1 cellular context compared by ENCODE assay signal in the genomic region with DNA sequence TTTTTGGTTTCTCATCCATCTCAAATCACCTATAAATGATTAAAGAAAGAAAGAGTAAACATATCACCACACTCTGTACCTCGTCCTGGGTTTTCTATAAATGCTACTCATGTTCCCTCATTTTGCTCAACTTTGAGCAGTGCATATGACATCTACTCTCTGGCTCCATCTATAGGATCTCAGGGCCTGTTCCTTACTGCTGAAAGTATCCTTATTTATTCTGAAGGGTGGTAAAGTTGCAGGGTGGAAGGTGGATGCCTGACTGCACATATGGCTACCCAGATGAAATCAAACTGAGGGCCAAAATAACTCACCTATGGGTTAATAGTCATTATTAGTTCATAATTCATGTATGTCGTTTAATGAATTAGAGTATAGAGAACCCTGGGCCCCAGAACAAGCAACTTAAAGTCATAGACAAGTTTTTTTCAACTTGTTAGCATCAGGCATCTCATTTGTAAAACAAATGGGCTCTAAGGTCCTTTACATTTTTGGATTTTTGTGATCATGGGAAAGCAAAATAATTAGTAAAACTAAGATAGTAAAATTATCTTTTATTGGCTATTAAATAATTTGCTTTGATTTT.
TF ChIP-seq lines count a peak whose summit lies in the region.

No MANE protein-coding gene starts in this region.

TF ChIP-seq in GM23338, 12 proteins besides CTCF, POLR2A, EP300 and RAD21 (continued from another document):
- TF ChIP-seq, protein P1, sequence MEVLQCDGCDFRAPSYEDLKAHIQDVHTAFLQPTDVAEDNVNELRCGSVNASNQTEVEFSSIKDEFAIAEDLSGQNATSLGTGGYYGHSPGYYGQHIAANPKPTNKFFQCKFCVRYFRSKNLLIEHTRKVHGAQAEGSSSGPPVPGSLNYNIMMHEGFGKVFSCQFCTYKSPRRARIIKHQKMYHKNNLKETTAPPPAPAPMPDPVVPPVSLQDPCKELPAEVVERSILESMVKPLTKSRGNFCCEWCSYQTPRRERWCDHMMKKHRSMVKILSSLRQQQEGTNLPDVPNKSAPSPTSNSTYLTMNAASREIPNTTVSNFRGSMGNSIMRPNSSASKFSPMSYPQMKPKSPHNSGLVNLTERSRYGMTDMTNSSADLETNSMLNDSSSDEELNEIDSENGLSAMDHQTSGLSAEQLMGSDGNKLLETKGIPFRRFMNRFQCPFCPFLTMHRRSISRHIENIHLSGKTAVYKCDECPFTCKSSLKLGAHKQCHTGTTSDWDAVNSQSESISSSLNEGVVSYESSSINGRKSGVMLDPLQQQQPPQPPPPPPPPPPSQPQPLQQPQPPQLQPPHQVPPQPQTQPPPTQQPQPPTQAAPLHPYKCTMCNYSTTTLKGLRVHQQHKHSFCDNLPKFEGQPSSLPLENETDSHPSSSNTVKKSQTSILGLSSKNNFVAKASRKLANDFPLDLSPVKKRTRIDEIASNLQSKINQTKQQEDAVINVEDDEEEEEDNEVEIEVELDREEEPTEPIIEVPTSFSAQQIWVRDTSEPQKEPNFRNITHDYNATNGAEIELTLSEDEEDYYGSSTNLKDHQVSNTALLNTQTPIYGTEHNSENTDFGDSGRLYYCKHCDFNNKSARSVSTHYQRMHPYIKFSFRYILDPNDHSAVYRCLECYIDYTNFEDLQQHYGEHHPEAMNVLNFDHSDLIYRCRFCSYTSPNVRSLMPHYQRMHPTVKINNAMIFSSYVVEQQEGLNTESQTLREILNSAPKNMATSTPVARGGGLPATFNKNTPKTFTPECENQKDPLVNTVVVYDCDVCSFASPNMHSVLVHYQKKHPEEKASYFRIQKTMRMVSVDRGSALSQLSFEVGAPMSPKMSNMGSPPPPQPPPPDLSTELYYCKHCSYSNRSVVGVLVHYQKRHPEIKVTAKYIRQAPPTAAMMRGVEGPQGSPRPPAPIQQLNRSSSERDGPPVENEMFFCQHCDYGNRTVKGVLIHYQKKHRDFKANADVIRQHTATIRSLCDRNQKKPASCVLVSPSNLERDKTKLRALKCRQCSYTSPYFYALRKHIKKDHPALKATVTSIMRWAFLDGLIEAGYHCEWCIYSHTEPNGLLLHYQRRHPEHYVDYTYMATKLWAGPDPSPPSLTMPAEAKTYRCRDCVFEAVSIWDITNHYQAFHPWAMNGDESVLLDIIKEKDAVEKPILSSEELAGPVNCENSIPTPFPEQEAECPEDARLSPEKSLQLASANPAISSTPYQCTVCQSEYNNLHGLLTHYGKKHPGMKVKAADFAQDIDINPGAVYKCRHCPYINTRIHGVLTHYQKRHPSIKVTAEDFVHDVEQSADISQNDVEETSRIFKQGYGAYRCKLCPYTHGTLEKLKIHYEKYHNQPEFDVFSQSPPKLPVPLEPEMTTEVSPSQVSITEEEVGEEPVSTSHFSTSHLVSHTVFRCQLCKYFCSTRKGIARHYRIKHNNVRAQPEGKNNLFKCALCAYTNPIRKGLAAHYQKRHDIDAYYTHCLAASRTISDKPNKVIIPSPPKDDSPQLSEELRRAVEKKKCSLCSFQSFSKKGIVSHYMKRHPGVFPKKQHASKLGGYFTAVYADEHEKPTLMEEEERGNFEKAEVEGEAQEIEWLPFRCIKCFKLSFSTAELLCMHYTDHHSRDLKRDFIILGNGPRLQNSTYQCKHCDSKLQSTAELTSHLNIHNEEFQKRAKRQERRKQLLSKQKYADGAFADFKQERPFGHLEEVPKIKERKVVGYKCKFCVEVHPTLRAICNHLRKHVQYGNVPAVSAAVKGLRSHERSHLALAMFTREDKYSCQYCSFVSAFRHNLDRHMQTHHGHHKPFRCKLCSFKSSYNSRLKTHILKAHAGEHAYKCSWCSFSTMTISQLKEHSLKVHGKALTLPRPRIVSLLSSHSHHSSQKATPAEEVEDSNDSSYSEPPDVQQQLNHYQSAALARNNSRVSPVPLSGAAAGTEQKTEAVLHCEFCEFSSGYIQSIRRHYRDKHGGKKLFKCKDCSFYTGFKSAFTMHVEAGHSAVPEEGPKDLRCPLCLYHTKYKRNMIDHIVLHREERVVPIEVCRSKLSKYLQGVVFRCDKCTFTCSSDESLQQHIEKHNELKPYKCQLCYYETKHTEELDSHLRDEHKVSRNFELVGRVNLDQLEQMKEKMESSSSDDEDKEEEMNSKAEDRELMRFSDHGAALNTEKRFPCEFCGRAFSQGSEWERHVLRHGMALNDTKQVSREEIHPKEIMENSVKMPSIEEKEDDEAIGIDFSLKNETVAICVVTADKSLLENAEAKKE (CRISPR knock-in tag; IDR thresholded peaks at IDR 0.05) = no peak
- no peak for TF ChIP-seq POLR2AphosphoS5 (IDR thresholded peaks at IDR 0.05; ENCODE audit: low read depth)
- TF ChIP-seq, protein P2, sequence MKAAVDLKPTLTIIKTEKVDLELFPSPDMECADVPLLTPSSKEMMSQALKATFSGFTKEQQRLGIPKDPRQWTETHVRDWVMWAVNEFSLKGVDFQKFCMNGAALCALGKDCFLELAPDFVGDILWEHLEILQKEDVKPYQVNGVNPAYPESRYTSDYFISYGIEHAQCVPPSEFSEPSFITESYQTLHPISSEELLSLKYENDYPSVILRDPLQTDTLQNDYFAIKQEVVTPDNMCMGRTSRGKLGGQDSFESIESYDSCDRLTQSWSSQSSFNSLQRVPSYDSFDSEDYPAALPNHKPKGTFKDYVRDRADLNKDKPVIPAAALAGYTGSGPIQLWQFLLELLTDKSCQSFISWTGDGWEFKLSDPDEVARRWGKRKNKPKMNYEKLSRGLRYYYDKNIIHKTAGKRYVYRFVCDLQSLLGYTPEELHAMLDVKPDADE (IDR thresholded peaks at IDR 0.05) = no peak
- no peak for TF ChIP-seq STAT1 (IDR thresholded peaks at IDR 0.05; ENCODE audit: unreplicated experiment)
- TF ChIP-seq NANOG (IDR thresholded peaks at IDR 0.05; ENCODE audit: borderline replicate concordance) = no peak
